Comparison of ENCODE assay signal across 8 cellular contexts in genomic region chr17:76585649-76586593, GRCh38.
DNase-seq lines count a peak whose midpoint lies in the region; ATAC-seq and TF ChIP-seq lines count a peak whose summit lies in the region.

Gene ST6GALNAC2 (minus strand): TSS chr17:76585860. CDS start chr17:76585808, 52 bp downstream.

- H3K4me1 ChIP-seq in neutrophil (ENCODE audit: control insufficient read depth in 1 of 2, insufficient read depth in 1 of 2, low read depth in 1 of 2, low read length in 1 of 2): peaks cover 22 to 30% of the 10 kb centered on the region in 2 experiments

- TF ChIP-seq CTCF in neutrophil (IDR thresholded peaks at IDR 0.05): peak; percentile 83

- H3K27ac ChIP-seq in neutrophil: peak within 1 kb of the TSS; percentile 96

- peak; percentile 47 for DNase-seq in activated CD4-positive, alpha-beta T cell treated with anti-CD3 and anti-CD28 coated beads for 48 hours
- DNase-seq in activated CD4-positive, alpha-beta T cell treated with anti-CD3 and anti-CD28 coated beads, Interleukin-2, amount 50 U/mL, for 4 hours: no peak
- DNase-seq in NCI-H69 (lab: John Stamatoyannopoulos, UW) (peak; percentile 89), head of caudate nucleus (peak in 34 of 42 donors; percentile 11 to 80 (median 48)), amniotic stem cell (lab: John Stamatoyannopoulos, UW) (no peak)
- peak; percentile 17 for DNase-seq in activated gamma-delta T cell treated with anti-CD3 and anti-CD28 coated beads, Interleukin-2, amount 50 U/mL, for 16 hours (ENCODE audit: low read depth)

- no peaks in the 10 kb centered on the region for H3K9me3 ChIP-seq in neutrophil

- no peak for ATAC-seq in HG03442 (IDR thresholded peaks at IDR 0.05; ENCODE audit: unreplicated experiment)

- H3K4me3 ChIP-seq in neutrophil (ENCODE audit: low read depth in 1 of 2, low read length in 1 of 2): peak within 1 kb of the TSS; percentile 80 to 87

- peaks cover 30% of the 10 kb centered on the region for H3K27me3 ChIP-seq in neutrophil

- no peaks in the 10 kb centered on the region for H3K36me3 ChIP-seq in neutrophil

- intact Hi-C loops in head of caudate nucleus (cut with DNase I): no loop called here

Comparison
In these comparisons a context has a peak if more than half of its experiments do, and no peak if none do; other contexts are left out.
1. DNase-seq: peak in activated CD4-positive, alpha-beta T cell treated with anti-CD3 and anti-CD28 coated beads for 48 hours (single experiment), NCI-H69 (single experiment), activated gamma-delta T cell treated with anti-CD3 and anti-CD28 coated beads, Interleukin-2, amount 50 U/mL, for 16 hours (single experiment) and head of caudate nucleus (34 of 42); none in activated CD4-positive, alpha-beta T cell treated with anti-CD3 and anti-CD28 coated beads, Interleukin-2, amount 50 U/mL, for 4 hours (0 of 2) and amniotic stem cell (single experiment).